In the genomic region with DNA sequence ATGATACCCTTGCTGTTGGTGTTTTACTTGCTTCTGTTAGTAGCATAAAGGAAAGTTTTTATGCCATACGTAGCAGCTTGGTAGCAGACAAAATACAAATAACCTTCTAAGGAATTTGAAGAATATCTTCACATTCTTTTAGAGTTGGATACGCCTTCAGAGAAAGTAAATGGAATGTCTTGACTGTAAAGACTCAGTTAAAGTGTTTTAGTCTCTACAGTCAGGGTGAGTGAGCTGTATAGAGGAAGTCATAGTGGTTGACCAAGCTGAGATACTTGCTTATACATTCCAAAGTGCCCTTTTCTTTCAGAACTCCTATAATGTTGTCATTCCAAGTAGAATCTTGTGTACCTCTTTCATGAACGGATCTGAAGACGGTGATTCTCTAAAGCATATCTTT, we compare ENCODE assay signal across 2 cellular contexts.
TF ChIP-seq lines count a peak whose summit lies in the region.

No MANE protein-coding gene starts in this region.

TF ChIP-seq in SK-N-SH treated with all-trans-retinoic acid at 6 μM for 48 hours, 23 proteins besides CTCF, POLR2A, EP300 and RAD21:
- TF ChIP-seq, protein P1, sequence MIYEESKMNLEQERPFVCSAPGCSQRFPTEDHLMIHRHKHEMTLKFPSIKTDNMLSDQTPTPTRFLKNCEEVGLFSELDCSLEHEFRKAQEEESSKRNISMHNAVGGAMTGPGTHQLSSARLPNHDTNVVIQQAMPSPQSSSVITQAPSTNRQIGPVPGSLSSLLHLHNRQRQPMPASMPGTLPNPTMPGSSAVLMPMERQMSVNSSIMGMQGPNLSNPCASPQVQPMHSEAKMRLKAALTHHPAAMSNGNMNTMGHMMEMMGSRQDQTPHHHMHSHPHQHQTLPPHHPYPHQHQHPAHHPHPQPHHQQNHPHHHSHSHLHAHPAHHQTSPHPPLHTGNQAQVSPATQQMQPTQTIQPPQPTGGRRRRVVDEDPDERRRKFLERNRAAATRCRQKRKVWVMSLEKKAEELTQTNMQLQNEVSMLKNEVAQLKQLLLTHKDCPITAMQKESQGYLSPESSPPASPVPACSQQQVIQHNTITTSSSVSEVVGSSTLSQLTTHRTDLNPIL (CRISPR knock-in tag; IDR thresholded peaks at IDR 0.05; ENCODE audit: low read depth): no peak

TF ChIP-seq in endothelial cell of umbilical vein, 7 proteins besides CTCF, POLR2A, EP300 and RAD21:
- TF ChIP-seq GATA2 (IDR thresholded peaks at IDR 0.05; ENCODE audit: insufficient read depth, insufficient read length, low read depth, low read length): no peak
- TF ChIP-seq MYC (IDR thresholded peaks at IDR 0.05; ENCODE audit: low read depth, low read length): no peak
- TF ChIP-seq EZH2 (IDR thresholded peaks at IDR 0.05; ENCODE audit: borderline replicate concordance, low read depth, low read length, severe bottlenecking): no peak
- TF ChIP-seq FOS (IDR thresholded peaks at IDR 0.05; ENCODE audit: borderline replicate concordance, insufficient read depth, low read length): no peak
- no peak for TF ChIP-seq MAX (IDR thresholded peaks at IDR 0.05; ENCODE audit: insufficient read depth, insufficient read length)
- no peak for TF ChIP-seq JUN (IDR thresholded peaks at IDR 0.05; ENCODE audit: borderline replicate concordance, insufficient read depth, insufficient read length, low read depth)
- TF ChIP-seq POLR2AphosphoS5 (IDR thresholded peaks at IDR 0.05; ENCODE audit: insufficient read depth, low read depth, low read length): no peak
